3 cellular contexts compared by ENCODE assay signal in the genomic region with DNA sequence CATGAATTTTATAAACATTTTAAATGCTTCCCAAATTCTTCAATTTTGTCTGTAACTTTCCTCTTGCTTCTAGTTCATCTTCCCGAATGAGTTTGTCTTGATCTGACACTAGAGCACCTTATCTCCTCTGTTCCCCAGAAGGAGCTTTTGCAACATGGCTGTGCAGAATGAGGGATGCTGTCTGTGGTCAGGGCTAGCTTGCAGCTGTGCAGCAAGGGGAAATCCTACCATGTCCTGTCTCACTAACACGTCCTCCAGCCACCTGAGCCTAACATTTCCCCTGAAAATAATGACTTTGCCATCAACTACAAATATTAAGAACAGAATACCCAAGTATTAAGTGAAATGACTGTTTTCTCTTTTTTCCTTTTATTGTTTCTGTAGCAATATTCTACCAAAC.
TF ChIP-seq lines count a peak whose summit lies in the region.

No MANE protein-coding gene starts in this region.

TF ChIP-seq in A549, 52 proteins besides CTCF, POLR2A, EP300 and RAD21 (continued from another document):
- TF ChIP-seq, protein P1, sequence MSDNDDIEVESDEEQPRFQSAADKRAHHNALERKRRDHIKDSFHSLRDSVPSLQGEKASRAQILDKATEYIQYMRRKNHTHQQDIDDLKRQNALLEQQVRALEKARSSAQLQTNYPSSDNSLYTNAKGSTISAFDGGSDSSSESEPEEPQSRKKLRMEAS (IDR thresholded peaks at IDR 0.05): no peak
- TF ChIP-seq CEBPB (IDR thresholded peaks at IDR 0.05): no peak
- no peak for TF ChIP-seq EHMT2 (IDR thresholded peaks at IDR 0.05; ENCODE audit: low read depth)
- no peak for TF ChIP-seq MAZ (IDR thresholded peaks at IDR 0.05; ENCODE audit: borderline replicate concordance, low read depth, low read length)
- TF ChIP-seq, protein P2, sequence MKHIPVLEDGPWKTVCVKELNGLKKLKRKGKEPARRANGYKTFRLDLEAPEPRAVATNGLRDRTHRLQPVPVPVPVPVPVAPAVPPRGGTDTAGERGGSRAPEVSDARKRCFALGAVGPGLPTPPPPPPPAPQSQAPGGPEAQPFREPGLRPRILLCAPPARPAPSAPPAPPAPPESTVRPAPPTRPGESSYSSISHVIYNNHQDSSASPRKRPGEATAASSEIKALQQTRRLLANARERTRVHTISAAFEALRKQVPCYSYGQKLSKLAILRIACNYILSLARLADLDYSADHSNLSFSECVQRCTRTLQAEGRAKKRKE (CRISPR knock-in tag; IDR thresholded peaks at IDR 0.05; ENCODE audit: low read depth): no peak
- no peak for TF ChIP-seq BHLHE40 (IDR thresholded peaks at IDR 0.05; ENCODE audit: low read depth, low read length)
- no peak for TF ChIP-seq NFE2L2 (conservative IDR thresholded peaks at IDR 0.05; ENCODE audit: low read length)
- TF ChIP-seq RARB (CRISPR knock-in tag; IDR thresholded peaks at IDR 0.05): no peak
- TF ChIP-seq MYC (IDR thresholded peaks at IDR 0.05; ENCODE audit: borderline replicate concordance, low read length): no peak
- TF ChIP-seq, protein P3, sequence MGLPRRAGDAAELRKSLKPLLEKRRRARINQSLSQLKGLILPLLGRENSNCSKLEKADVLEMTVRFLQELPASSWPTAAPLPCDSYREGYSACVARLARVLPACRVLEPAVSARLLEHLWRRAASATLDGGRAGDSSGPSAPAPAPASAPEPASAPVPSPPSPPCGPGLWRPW (IDR thresholded peaks at IDR 0.05): no peak
- no peak for TF ChIP-seq JUN (IDR thresholded peaks at IDR 0.05)

TF ChIP-seq in HEK293T, 16 proteins besides CTCF, POLR2A, EP300 and RAD21 (continued from another document):
- TF ChIP-seq, protein P4, sequence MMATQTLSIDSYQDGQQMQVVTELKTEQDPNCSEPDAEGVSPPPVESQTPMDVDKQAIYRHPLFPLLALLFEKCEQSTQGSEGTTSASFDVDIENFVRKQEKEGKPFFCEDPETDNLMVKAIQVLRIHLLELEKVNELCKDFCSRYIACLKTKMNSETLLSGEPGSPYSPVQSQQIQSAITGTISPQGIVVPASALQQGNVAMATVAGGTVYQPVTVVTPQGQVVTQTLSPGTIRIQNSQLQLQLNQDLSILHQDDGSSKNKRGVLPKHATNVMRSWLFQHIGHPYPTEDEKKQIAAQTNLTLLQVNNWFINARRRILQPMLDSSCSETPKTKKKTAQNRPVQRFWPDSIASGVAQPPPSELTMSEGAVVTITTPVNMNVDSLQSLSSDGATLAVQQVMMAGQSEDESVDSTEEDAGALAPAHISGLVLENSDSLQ (IDR thresholded peaks at IDR 0.05): no peak
- TF ChIP-seq FOXM1 (IDR thresholded peaks at IDR 0.05; ENCODE audit: borderline replicate concordance): no peak
- TF ChIP-seq ELF4 (IDR thresholded peaks at IDR 0.05): no peak
- TF ChIP-seq SP1 (IDR thresholded peaks at IDR 0.05): no peak
- no peak for TF ChIP-seq ARNT (IDR thresholded peaks at IDR 0.05)
- TF ChIP-seq FOXK2 (IDR thresholded peaks at IDR 0.05): no peak

TF ChIP-seq in WTC11, 78 proteins besides CTCF, POLR2A, EP300 and RAD21 (continued from another document):
- TF ChIP-seq HMGA2 (CRISPR knock-in tag; IDR thresholded peaks at IDR 0.05): no peak
- TF ChIP-seq, protein P5, sequence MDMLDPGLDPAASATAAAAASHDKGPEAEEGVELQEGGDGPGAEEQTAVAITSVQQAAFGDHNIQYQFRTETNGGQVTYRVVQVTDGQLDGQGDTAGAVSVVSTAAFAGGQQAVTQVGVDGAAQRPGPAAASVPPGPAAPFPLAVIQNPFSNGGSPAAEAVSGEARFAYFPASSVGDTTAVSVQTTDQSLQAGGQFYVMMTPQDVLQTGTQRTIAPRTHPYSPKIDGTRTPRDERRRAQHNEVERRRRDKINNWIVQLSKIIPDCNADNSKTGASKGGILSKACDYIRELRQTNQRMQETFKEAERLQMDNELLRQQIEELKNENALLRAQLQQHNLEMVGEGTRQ (CRISPR knock-in tag; IDR thresholded peaks at IDR 0.05): no peak
- TF ChIP-seq, protein P6, sequence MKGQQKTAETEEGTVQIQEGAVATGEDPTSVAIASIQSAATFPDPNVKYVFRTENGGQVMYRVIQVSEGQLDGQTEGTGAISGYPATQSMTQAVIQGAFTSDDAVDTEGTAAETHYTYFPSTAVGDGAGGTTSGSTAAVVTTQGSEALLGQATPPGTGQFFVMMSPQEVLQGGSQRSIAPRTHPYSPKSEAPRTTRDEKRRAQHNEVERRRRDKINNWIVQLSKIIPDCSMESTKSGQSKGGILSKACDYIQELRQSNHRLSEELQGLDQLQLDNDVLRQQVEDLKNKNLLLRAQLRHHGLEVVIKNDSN (CRISPR knock-in tag; IDR thresholded peaks at IDR 0.05): no peak
- no peak for TF ChIP-seq ESRRA (CRISPR knock-in tag; IDR thresholded peaks at IDR 0.05; ENCODE audit: borderline replicate concordance)
- TF ChIP-seq, protein P7, sequence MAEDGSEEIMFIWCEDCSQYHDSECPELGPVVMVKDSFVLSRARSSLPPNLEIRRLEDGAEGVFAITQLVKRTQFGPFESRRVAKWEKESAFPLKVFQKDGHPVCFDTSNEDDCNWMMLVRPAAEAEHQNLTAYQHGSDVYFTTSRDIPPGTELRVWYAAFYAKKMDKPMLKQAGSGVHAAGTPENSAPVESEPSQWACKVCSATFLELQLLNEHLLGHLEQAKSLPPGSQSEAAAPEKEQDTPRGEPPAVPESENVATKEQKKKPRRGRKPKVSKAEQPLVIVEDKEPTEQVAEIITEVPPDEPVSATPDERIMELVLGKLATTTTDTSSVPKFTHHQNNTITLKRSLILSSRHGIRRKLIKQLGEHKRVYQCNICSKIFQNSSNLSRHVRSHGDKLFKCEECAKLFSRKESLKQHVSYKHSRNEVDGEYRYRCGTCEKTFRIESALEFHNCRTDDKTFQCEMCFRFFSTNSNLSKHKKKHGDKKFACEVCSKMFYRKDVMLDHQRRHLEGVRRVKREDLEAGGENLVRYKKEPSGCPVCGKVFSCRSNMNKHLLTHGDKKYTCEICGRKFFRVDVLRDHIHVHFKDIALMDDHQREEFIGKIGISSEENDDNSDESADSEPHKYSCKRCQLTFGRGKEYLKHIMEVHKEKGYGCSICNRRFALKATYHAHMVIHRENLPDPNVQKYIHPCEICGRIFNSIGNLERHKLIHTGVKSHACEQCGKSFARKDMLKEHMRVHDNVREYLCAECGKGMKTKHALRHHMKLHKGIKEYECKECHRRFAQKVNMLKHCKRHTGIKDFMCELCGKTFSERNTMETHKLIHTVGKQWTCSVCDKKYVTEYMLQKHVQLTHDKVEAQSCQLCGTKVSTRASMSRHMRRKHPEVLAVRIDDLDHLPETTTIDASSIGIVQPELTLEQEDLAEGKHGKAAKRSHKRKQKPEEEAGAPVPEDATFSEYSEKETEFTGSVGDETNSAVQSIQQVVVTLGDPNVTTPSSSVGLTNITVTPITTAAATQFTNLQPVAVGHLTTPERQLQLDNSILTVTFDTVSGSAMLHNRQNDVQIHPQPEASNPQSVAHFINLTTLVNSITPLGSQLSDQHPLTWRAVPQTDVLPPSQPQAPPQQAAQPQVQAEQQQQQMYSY (CRISPR knock-in tag; IDR thresholded peaks at IDR 0.05): no peak
- TF ChIP-seq ZNF121 (CRISPR knock-in tag; IDR thresholded peaks at IDR 0.05): no peak
